ENCODE assay signal across 5 cellular contexts in the genomic region with DNA sequence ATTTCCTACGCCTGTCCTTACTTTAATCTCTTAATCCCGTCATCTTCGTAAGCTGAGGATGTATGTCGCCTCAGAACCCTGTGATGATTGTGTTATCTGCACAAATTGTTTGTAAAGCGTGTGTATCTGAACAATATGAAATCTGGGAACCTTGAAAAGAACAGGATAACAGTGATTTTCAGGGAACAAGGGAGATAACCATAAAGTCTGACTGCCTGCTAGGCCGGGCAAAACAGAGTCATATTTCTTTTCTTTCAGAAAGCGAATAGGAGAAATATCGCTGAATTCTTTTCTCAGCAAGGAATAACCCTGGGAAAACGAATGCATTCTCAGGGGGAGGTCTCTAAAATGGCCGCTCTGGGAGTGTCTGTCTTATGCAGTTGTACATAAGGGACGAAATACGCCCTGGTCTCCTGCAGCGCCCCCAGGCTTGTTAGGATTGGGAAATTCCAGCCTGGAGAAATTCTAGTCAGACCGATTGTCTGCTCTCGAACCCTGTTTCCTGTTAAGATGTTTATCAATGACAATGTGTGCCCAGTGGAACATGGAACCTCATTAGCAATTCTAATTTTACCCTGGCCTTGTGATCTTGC. TPM values are rescaled to one million over a fixed set of nuclear protein-coding genes. Genes with fewer than 3 reads are reported as not detected.
"Had no signal": no experiment of that assay in that cellular context is flagged by ENCODE, and none has a peak within 500 bp of the region (broad histone marks: within the 10 kb centered on the region; RNA-seq: fewer than 3 reads in every experiment).

No MANE protein-coding gene starts in this region.

RNA-seq across cellular contexts. Expression of a gene that starts 8.5 kb away (rescaled TPM):
- total RNA-seq: GM23248, H4, H7, HT-29 had no signal
- polyA plus RNA-seq: GM23248, IgD-negative memory B cell had no signal

RNA-seq across cellular contexts. Expression of a gene that starts 13.8 kb away (rescaled TPM):
- total RNA-seq: GM23248, H4, H7, HT-29 had no signal
- polyA plus RNA-seq: GM23248, IgD-negative memory B cell had no signal

RNA-seq across cellular contexts. Expression of a gene that starts 34.2 kb away (rescaled TPM):
- total RNA-seq: GM23248, H4, H7, HT-29 had no signal
- polyA plus RNA-seq: GM23248, IgD-negative memory B cell had no signal

RNA-seq across cellular contexts. Expression of a gene that starts 37.7 kb away (rescaled TPM):
- total RNA-seq: GM23248, H4, H7, HT-29 had no signal
- polyA plus RNA-seq: GM23248, IgD-negative memory B cell had no signal

RNA-seq across cellular contexts. Expression of a gene that starts 41.0 kb away (rescaled TPM):
- total RNA-seq: GM23248, H4, H7, HT-29 had no signal
- polyA plus RNA-seq: GM23248, IgD-negative memory B cell had no signal
